Comparison of ENCODE assay signal across 8 cellular contexts in genomic region chr7:132838313-132838712, GRCh38.
"Had no signal": no experiment of that assay in that cellular context is flagged by ENCODE, and none has a peak within 500 bp of the region (broad histone marks: within the 10 kb centered on the region; RNA-seq: fewer than 3 reads in every experiment).

No MANE protein-coding gene starts in this region.

- FAIRE-seq: G401.6, GM12878, GM12891, GM12892, GM18507, GM19239 had no signal

- DNase-seq: GDM1, GF-D8 had no signal

- H3K4me3 ChIP-seq: GM12878 had no signal

- ATAC-seq: GM12878 had no signal
